In genomic region chr1:178266619-178267066, GRCh38 we compare ENCODE assay signal across 19 cellular contexts.
A peak's percentile ranks its signal among the peaks of the same experiment; 100 is the strongest.
DNase-seq lines count a peak whose midpoint lies in the region; ATAC-seq and TF ChIP-seq lines count a peak whose summit lies in the region.
"Had no signal": no experiment of that assay in that cellular context is flagged by ENCODE, and none has a peak within 500 bp of the region (broad histone marks: within the 10 kb centered on the region; RNA-seq: fewer than 3 reads in every experiment).

No MANE protein-coding gene starts in this region.

- H3K4me3 ChIP-seq in iPS-15b (ENCODE audit: low read depth, low read length): peak overlapping the region; percentile 38
- H3K4me3 ChIP-seq in trophoblast cell (ENCODE audit: low read depth, low read length): no peak overlapping the region
- H3K4me3 ChIP-seq in colonic mucosa: no peak overlapping the region
- H3K4me3 ChIP-seq: ascending aorta had no signal

- in situ Hi-C loops in GM13977 (cut with MboI; ENCODE audit: low pct_unique_long_range_greater_than_20kb, low sequenced_read_pairs, unreplicated experiment): no loop called here

- DNase-seq in HK-2 (ENCODE audit: unreplicated experiment) (peak; percentile 49), WTC11 (ENCODE audit: low spot score) (peak; percentile 86), trophoblast cell (peak; percentile 19 to 65), substantia nigra (lab: John Stamatoyannopoulos, UW) (no peak), HEK293T (ENCODE audit: extremely low spot score) (no peak), GM13977 (ENCODE audit: low spot score) (no peak), colonic mucosa (no peak)
- DNase-seq: activated CD8-positive, alpha-beta memory T cell treated with anti-CD3 and anti-CD28 coated beads for 24 hours; activated T-cell treated with anti-CD3 and anti-CD28 coated beads, Interleukin-2, amount 50 U/mL, for 4 hours; BE2C; cerebellar nuclear complex; effector memory CD4-positive, alpha-beta T cell; EL; NCI-H187; SW 1271 had no signal

- peak overlapping the region; percentile 55 for H3K14ac ChIP-seq in trophoblast cell (ENCODE audit: low read length)

- CTCF ChIA-PET in WTC11 (lab: Charles Lee): interaction anchor here (0.6 to 2.5 kb wide), 4 partner anchors 12 to 235 kb away, joined by 3 to 9 read pairs (median 5); no protein-coding TSS in a partner anchor
- CTCF ChIA-PET in HEK293T (lab: Yijun Ruan, JAX): no interaction called here

- ATAC-seq in WTC11: peak; percentile 88
- ATAC-seq: activated T-cell treated with anti-CD3 and anti-CD28 coated beads, Interleukin-2, amount 50 U/mL, for 4 hours had no signal

- no peaks in the 10 kb centered on the region for H3K27me3 ChIP-seq in iPS-15b (ENCODE audit: control insufficient read depth, insufficient read depth, low read length)
- H3K27me3 ChIP-seq in trophoblast cell (ENCODE audit: insufficient read depth, low read length): no peaks in the 10 kb centered on the region
- H3K27me3 ChIP-seq in colonic mucosa: no peaks in the 10 kb centered on the region
- H3K27me3 ChIP-seq: ascending aorta, BE2C had no signal

- no peak overlapping the region for H3K23ac ChIP-seq in trophoblast cell (ENCODE audit: low read length)

- H3K27ac ChIP-seq in trophoblast cell (ENCODE audit: low read depth, low read length) (peak overlapping the region; percentile 89), substantia nigra (ENCODE audit: low read depth, low read length, poor library complexity, severe bottlenecking) (no peak overlapping the region), colonic mucosa (no peak overlapping the region)
- H3K27ac ChIP-seq: ascending aorta, KMS-11 had no signal

- POLR2A ChIA-PET in WTC11 (lab: Charles Lee): no interaction called here
- POLR2A ChIA-PET in HEK293T (lab: Yijun Ruan, JAX): no interaction called here

- no CpG with 5 or more reads among the region's 4 CpGs for WGBS in trophoblast cell (ENCODE audit: extremely low coverage, insufficient coverage, insufficient read length)

- H3K36me3 ChIP-seq in iPS-15b (ENCODE audit: control insufficient read depth, insufficient read depth, low read length) (no peaks in the 10 kb centered on the region), trophoblast cell (ENCODE audit: control insufficient read depth in 1 of 2, insufficient read depth in 2 of 2, low read length in 2 of 2) (no peaks in the 10 kb centered on the region), colonic mucosa (no peaks in the 10 kb centered on the region)
- H3K36me3 ChIP-seq: ascending aorta, BE2C had no signal

- no peaks in the 10 kb centered on the region for H3K27me3 Mint-ChIP-seq in WTC11 (ENCODE audit: low read depth)

- peak overlapping the region; percentile 95 for H4K8ac ChIP-seq in trophoblast cell (ENCODE audit: low read depth, low read length)

- peak overlapping the region; percentile 83 for H3K4ac ChIP-seq in trophoblast cell (ENCODE audit: low read depth, low read length)

- peaks cover 92% of the 10 kb centered on the region for H3K4me1 Mint-ChIP-seq in WTC11
- H3K4me1 Mint-ChIP-seq: activated naive CD4-positive, alpha-beta T cell treated with anti-CD3 and anti-CD28 coated beads, Interleukin-2, amount 50 U/mL, for 24 hours had no signal

- no peaks in the 10 kb centered on the region for H3K9me3 Mint-ChIP-seq in WTC11
- H3K9me3 Mint-ChIP-seq: activated T-cell treated with anti-CD3 and anti-CD28 coated beads, Interleukin-2, amount 50 U/mL, for 4 hours had no signal

- peak overlapping the region; percentile 89 for H2AFZ ChIP-seq in trophoblast cell (ENCODE audit: insufficient read depth, low read length, poor library complexity)

- H3K9ac ChIP-seq in iPS-15b (ENCODE audit: low read depth, low read length): peak overlapping the region; percentile 42
- H3K9ac ChIP-seq in trophoblast cell (ENCODE audit: low read length): no peak overlapping the region
- no peak overlapping the region for H3K9ac ChIP-seq in colonic mucosa (ENCODE audit: low read depth in 2 of 2, low read length in 2 of 2)
- H3K9ac ChIP-seq: KMS-11 had no signal

- H3K79me2 ChIP-seq in trophoblast cell (ENCODE audit: control insufficient read depth, insufficient read depth, low read length, poor library complexity): peaks cover 7% of the 10 kb centered on the region

- no peak overlapping the region for H2AK5ac ChIP-seq in trophoblast cell (ENCODE audit: low read length)

- peak overlapping the region; percentile 92 for H4K91ac ChIP-seq in trophoblast cell (ENCODE audit: low read depth, low read length)

- H3K79me1 ChIP-seq in trophoblast cell (ENCODE audit: low read length): peaks cover 25% of the 10 kb centered on the region

- peak overlapping the region; percentile 88 for H2BK12ac ChIP-seq in trophoblast cell (ENCODE audit: low read length)

- TF ChIP-seq CTCF in WTC11 (IDR thresholded peaks at IDR 0.05) (no peak), GM13977 (IDR thresholded peaks at IDR 0.05; ENCODE audit: extremely low read depth, insufficient read depth, missing control alignments) (no peak), colonic mucosa (IDR thresholded peaks at IDR 0.05) (no peak)

- peak overlapping the region; percentile 64 for H3K4me3 Mint-ChIP-seq in WTC11
- H3K4me3 Mint-ChIP-seq: activated naive CD4-positive, alpha-beta T cell treated with anti-CD3 and anti-CD28 coated beads, Interleukin-2, amount 50 U/mL, for 24 hours; activated T-cell treated with anti-CD3 and anti-CD28 coated beads, Interleukin-2, amount 50 U/mL, for 4 hours had no signal

- peak overlapping the region; percentile 94 for H2BK5ac ChIP-seq in trophoblast cell (ENCODE audit: low read depth, low read length, poor library complexity)

- peak overlapping the region; percentile 94 for H2BK120ac ChIP-seq in trophoblast cell (ENCODE audit: insufficient read depth, low read length, poor library complexity)

- H3K9me3 ChIP-seq in iPS-15b (ENCODE audit: control insufficient read depth, insufficient read depth, low read length) (no peaks in the 10 kb centered on the region), trophoblast cell (ENCODE audit: insufficient read depth, low read depth, low read length) (no peaks in the 10 kb centered on the region), colonic mucosa (no peaks in the 10 kb centered on the region)
- H3K9me3 ChIP-seq: ascending aorta, BE2C had no signal

- peaks cover 58% of the 10 kb centered on the region for H3K4me1 ChIP-seq in iPS-15b (ENCODE audit: control insufficient read depth, insufficient read depth, low read length)
- peaks cover 11 to 18% of the 10 kb centered on the region in 2 experiments for H3K4me1 ChIP-seq in trophoblast cell (ENCODE audit: control insufficient read depth in 1 of 2, insufficient read depth in 2 of 2, low read length in 2 of 2)
- no peaks in the 10 kb centered on the region for H3K4me1 ChIP-seq in colonic mucosa
- H3K4me1 ChIP-seq: BE2C had no signal

- peak overlapping the region; percentile 57 for H3K4me2 ChIP-seq in trophoblast cell (ENCODE audit: low read length)
- H3K4me2 ChIP-seq: KMS-11 had no signal

- no peak overlapping the region for H4K12ac ChIP-seq in trophoblast cell (ENCODE audit: low read depth, low read length)

- intact Hi-C loops in colonic mucosa (cut with DNase I): no loop called here

- H3K18ac ChIP-seq in trophoblast cell (ENCODE audit: low read length): peak overlapping the region; percentile 91

- peak overlapping the region; percentile 100 for H3K27ac Mint-ChIP-seq in WTC11
- H3K27ac Mint-ChIP-seq: activated naive CD4-positive, alpha-beta T cell treated with anti-CD3 and anti-CD28 coated beads, Interleukin-2, amount 50 U/mL, for 24 hours had no signal

- H3K36me3 Mint-ChIP-seq in WTC11: no peaks in the 10 kb centered on the region
- H3K36me3 Mint-ChIP-seq: activated naive CD4-positive, alpha-beta T cell treated with anti-CD3 and anti-CD28 coated beads, Interleukin-2, amount 50 U/mL, for 24 hours had no signal

TF ChIP-seq in WTC11, 78 proteins besides CTCF, POLR2A, EP300 and RAD21 (continues in another document):
- TF ChIP-seq ERG (CRISPR knock-in tag; IDR thresholded peaks at IDR 0.05) (0 out of 2 replicates have a peak, but pooled peaks have one; percentile 39), ETV6 (CRISPR knock-in tag; IDR thresholded peaks at IDR 0.05) (peak; percentile 30; the same call in 1 of the 2 replicates), SP1 (CRISPR knock-in tag; conservative IDR thresholded peaks at IDR 0.05) (peak; percentile 62; the same call in 1 of the 2 replicates), ZNF423 (CRISPR knock-in tag; IDR thresholded peaks at IDR 0.05) (0 out of 2 replicates have a peak, but pooled peaks have one; percentile 26)

TF ChIP-seq in HEK293T, 16 proteins besides CTCF, POLR2A, EP300 and RAD21:
- no peak for TF ChIP-seq BHLHE40 (IDR thresholded peaks at IDR 0.05; ENCODE audit: borderline replicate concordance)
- no peak for TF ChIP-seq HDGF (IDR thresholded peaks at IDR 0.05; ENCODE audit: borderline replicate concordance)
- no peak for TF ChIP-seq FOXK2 (IDR thresholded peaks at IDR 0.05)
- TF ChIP-seq NFRKB (IDR thresholded peaks at IDR 0.05): no peak
- no peak for TF ChIP-seq ZNF384 (IDR thresholded peaks at IDR 0.05)

Comparison
In these comparisons a context has a peak if more than half of its experiments do, and no peak if none do; other contexts are left out.
1. DNase-seq: peak in HK-2 (single experiment), WTC11 (single experiment) and trophoblast cell (2 of 2); none in substantia nigra (0 of 49), HEK293T (single experiment), GM13977 (single experiment) and colonic mucosa (single experiment).